30 cellular contexts compared by ENCODE assay signal in the genomic region with DNA sequence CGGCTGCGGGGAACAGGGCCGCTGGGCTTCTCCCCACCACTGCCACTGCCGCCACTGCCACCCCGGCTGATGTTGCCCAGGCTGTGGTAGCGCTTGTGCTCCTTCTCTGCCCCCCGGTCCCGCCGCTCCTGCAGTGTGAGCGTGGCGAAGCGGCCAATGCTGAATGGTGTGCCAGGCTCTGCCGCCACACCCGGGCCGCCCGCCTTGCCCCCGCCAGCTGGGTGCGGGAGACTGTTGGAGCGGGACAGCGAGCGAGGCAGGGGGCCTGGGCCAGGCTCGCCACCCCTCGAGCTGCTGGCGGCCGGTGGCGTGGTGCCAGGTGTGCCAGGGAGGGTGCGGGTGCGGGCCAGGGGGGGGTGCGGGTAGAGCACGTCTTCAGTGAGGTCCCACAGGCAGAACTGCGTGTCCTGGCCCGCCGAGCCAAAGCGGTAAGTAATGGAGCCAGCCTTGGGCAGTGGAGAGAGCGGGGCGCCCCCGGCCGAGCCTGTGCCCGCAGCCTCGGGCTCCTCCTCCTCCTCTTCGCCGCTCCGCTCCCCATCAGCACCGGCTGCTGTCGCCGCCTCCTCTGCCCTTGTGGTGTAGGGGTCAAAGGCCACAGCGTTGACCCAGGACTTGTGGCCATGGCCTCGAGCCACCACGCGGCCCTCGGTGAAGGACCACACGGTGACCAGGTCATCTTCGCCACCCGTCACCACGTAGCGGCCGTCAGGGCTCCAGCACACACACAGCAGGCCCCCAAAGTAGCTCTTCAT. TPM values are rescaled to one million over a fixed set of nuclear protein-coding genes. Genes with fewer than 3 reads are reported as not detected.
DNase-seq lines count a peak whose midpoint lies in the region; ATAC-seq, FAIRE-seq and TF ChIP-seq lines count a peak whose summit lies in the region.
"Had no signal": no experiment of that assay in that cellular context is flagged by ENCODE, and none has a peak within 500 bp of the region (broad histone marks: within the 10 kb centered on the region; RNA-seq: fewer than 3 reads in every experiment).

No MANE protein-coding gene starts in this region.

- H3K4me2 ChIP-seq in HepG2 (ENCODE audit: low read depth, low read length): no peak overlapping the region
- H3K4me2 ChIP-seq: PC-9 had no signal

- H3K27ac ChIP-seq in heart left ventricle (peak overlapping the region in 9 of 12 donors; percentile 93 to 98 (median 96)), HepG2 (ENCODE audit: extremely low read length, insufficient read depth, low read length) (no peak overlapping the region), transverse colon (peak overlapping the region in 3 of 4 donors; percentile 81 to 97 (median 87)), small intestine (ENCODE audit: low read depth in 1 of 2, low read length in 1 of 2) (no peak overlapping the region)
- H3K27ac ChIP-seq: PC-9 had no signal

- H3K4me1 ChIP-seq in heart left ventricle (peaks cover 0 to 80% (median 39%) of the 10 kb centered on the region in 12 donors), HepG2 (ENCODE audit: insufficient read depth, low read length) (peaks cover 18% of the 10 kb centered on the region), transverse colon (peaks cover 8 to 35% (median 29%) of the 10 kb centered on the region in 4 donors), small intestine (ENCODE audit: control insufficient read depth in 2 of 2, insufficient read depth in 1 of 2, low read depth in 1 of 2, low read length in 1 of 2) (no peaks in the 10 kb centered on the region)

- H3K36me3 ChIP-seq in heart left ventricle (peaks cover 0 to 58% (median 47%) of the 10 kb centered on the region in 9 donors), HepG2 (replicated peaks in 1 of 2; ENCODE audit: control insufficient read depth in 1 of 2, insufficient read depth in 2 of 2, low read length in 2 of 2) (peaks cover 10 to 30% of the 10 kb centered on the region in 2 experiments), transverse colon (peaks cover 0 to 17% (median 4%) of the 10 kb centered on the region in 4 donors), small intestine (ENCODE audit: control insufficient read depth in 2 of 2, insufficient read depth in 2 of 2, low read length in 2 of 2) (peaks cover 2 to 6% of the 10 kb centered on the region in 2 donors)

- DNase-seq in heart left ventricle (peak in 1 of 5 donors; percentile 28), left cardiac atrium (no peak), HepG2 (ENCODE audit: low spot score) (no peak), transverse colon (no peak), small intestine (no peak)
- DNase-seq: activated CD4-positive, CD25-positive, alpha-beta regulatory T cell treated with anti-CD3 and anti-CD28 coated beads, Interleukin-2, amount 50 U/mL, for 72 hours; activated CD8-positive, alpha-beta T cell treated with anti-CD3 and anti-CD28 coated beads, Interleukin-2, amount 10 ng/mL, durations not matched to agents 7 days and 5 days; activated gamma-delta T cell; CD8-positive, alpha-beta memory T cell; cortex of kidney; head of caudate nucleus; MG63; mucosa of descending colon; NCI-H1417; NCI-H2107; NCI-H510A; PC-9; spleen; stimulated activated CD4-positive, alpha-beta T cell treated with anti-CD3 and anti-CD28 coated beads, Interleukin-4, amount 100 ng/mL, for 1 hour; stimulated activated naive CD4-positive, alpha-beta T cell treated with Interleukin-2 at 50 U/mL for 16 hours; T-cell; trophoblast cell had no signal

- TF ChIP-seq RAD21 in HepG2 (CRISPR knock-in tag; IDR thresholded peaks at IDR 0.05): no peak

- FAIRE-seq in HepG2 (lab: Jason Lieb, UNC) (no peak), small intestine (lab: Jason Lieb, UNC) (no peak)
- FAIRE-seq: endometrium, GM12891 had no signal

- no peak overlapping the region for H3K4me3 ChIP-seq in heart left ventricle
- H3K4me3 ChIP-seq in HepG2 (replicated peaks in 1 of 3; ENCODE audit: insufficient read depth in 1 of 3, low read depth in 2 of 3, low read length in 3 of 3): no peak overlapping the region
- no peak overlapping the region for H3K4me3 ChIP-seq in transverse colon
- H3K4me3 ChIP-seq in small intestine (ENCODE audit: low read depth in 1 of 2, low read length in 2 of 2): no peak overlapping the region
- H3K4me3 ChIP-seq: adrenal gland, MG63, mucosa of descending colon, PC-9, spleen had no signal

- H4K20me1 ChIP-seq in HepG2 (ENCODE audit: insufficient read depth, low read length): peaks cover 3% of the 10 kb centered on the region; the same call in 1 of the 2 replicates

- WGBS in heart left ventricle, 4 donors: 84 to 91% (median 89%) methylated on average over 24 to 57 of the region's 57 CpGs
- 94% methylated on average over 37 of the region's 57 CpGs for WGBS in HepG2 (ENCODE audit: low lambda C conversion rate)
- WGBS in transverse colon (ENCODE audit: low coverage in 1 of 2), 2 donors: 92% methylated on average over 48 of the region's 57 CpGs; no CpG with 5 or more reads in 1 of the 2 donors
- WGBS in small intestine, 3 donors: 91 to 94% (median 92%) methylated on average over 49 to 57 of the region's 57 CpGs

- BruUV-seq in HepG2 (replicated peaks; lab: Mats Ljungman, UMichigan): no TSS peak

- intact Hi-C loops in heart left ventricle (cut with DNase I) (no loop called here), left cardiac atrium (cut with DNase I) (no loop called here), HepG2 (cut with micrococcal nuclease; ENCODE audit: unreplicated experiment) (no loop called here), transverse colon (cut with DNase I; ENCODE audit: low total_unique reads) (no loop called here)

- CTCF ChIA-PET in HepG2 (lab: Yijun Ruan, JAX; ENCODE audit: low intra/inter-chr PET ratio, low total read pairs): no interaction called here

- TF ChIP-seq POLR2A in heart left ventricle (IDR thresholded peaks at IDR 0.05) (no peak), HepG2 (IDR thresholded peaks at IDR 0.05; ENCODE audit: insufficient read depth in 1 of 2, low read depth in 2 of 2, low read length in 2 of 2) (no peak), transverse colon (IDR thresholded peaks at IDR 0.05) (no peak)

- H3K9me3 ChIP-seq in heart left ventricle (no peaks in the 10 kb centered on the region), HepG2 (ENCODE audit: low read length) (no peaks in the 10 kb centered on the region), transverse colon (no peaks in the 10 kb centered on the region), small intestine (ENCODE audit: control insufficient read depth, low read depth) (no peaks in the 10 kb centered on the region)
- H3K9me3 ChIP-seq: adrenal gland, MG63, mucosa of descending colon, spleen had no signal

- no peak overlapping the region for H2AFZ ChIP-seq in HepG2 (ENCODE audit: low read length)
- H2AFZ ChIP-seq: PC-9 had no signal

- no peak for TF ChIP-seq EP300 in HepG2 (IDR thresholded peaks at IDR 0.05; ENCODE audit: low read depth in 2 of 2, low read length in 2 of 2)
- TF ChIP-seq EP300 in HepG2 (CRISPR knock-in tag; IDR thresholded peaks at IDR 0.05; ENCODE audit: borderline replicate concordance): no peak
- TF ChIP-seq EP300 in transverse colon (IDR thresholded peaks at IDR 0.05; ENCODE audit: low read depth): no peak

- POLR2A ChIA-PET in HepG2 (lab: Yijun Ruan, JAX): no interaction called here

- ATAC-seq in heart left ventricle (no peak), left cardiac atrium (no peak), HepG2 (no peak), GM19397 (IDR thresholded peaks at IDR 0.05; ENCODE audit: unreplicated experiment) (no peak)
- ATAC-seq: activated CD8-positive, alpha-beta T cell treated with anti-CD3 and anti-CD28 coated beads, Interleukin-2, amount 10 ng/mL, durations not matched to agents 7 days and 5 days; mucosa of descending colon; T-cell had no signal

- H3K27me3 ChIP-seq in heart left ventricle: peaks cover 0 to 68% (median 0%) of the 10 kb centered on the region in 9 donors
- H3K27me3 ChIP-seq in HepG2 (ENCODE audit: control insufficient read depth in 1 of 2, insufficient read depth in 2 of 2, low read length in 2 of 2): no peaks in the 10 kb centered on the region; a peak in 1 of 5 replicates
- no peaks in the 10 kb centered on the region for H3K27me3 ChIP-seq in transverse colon
- no peaks in the 10 kb centered on the region for H3K27me3 ChIP-seq in small intestine (ENCODE audit: control insufficient read depth in 2 of 2, insufficient read depth in 2 of 2, low read length in 2 of 2)
- H3K27me3 ChIP-seq: adrenal gland, MG63 had no signal

- in situ Hi-C loops in HepG2 (cut with HindIII; ENCODE audit: extremely low pct_ligation_motif_present, low pct_unique_long_range_greater_than_20kb): no loop called here
- in situ Hi-C loops in transverse colon (cut with MboI; ENCODE audit: low pct_ligation_motif_present in 1 of 4, low pct_unique_long_range_greater_than_20kb in 1 of 4, low sequenced_read_pairs in 3 of 4): no loop called here

- peaks cover 3% of the 10 kb centered on the region for H3K79me2 ChIP-seq in HepG2 (ENCODE audit: insufficient read depth, low read length)

- no peak for TF ChIP-seq CTCF in heart left ventricle (IDR thresholded peaks at IDR 0.05)
- TF ChIP-seq CTCF in HepG2 (CRISPR knock-in tag; IDR thresholded peaks at IDR 0.05): no peak
- TF ChIP-seq CTCF in transverse colon (IDR thresholded peaks at IDR 0.05): no peak

- no peak overlapping the region for H3K9ac ChIP-seq in HepG2 (ENCODE audit: insufficient read depth, low read depth, low read length)

RNA-seq across cellular contexts. Expression of a gene that starts 3.7 kb away (rescaled TPM):
- total RNA-seq in heart left ventricle (100 to 1,000 TPM; 131 to 778 (median 273) TPM), left cardiac atrium (100 to 1,000 TPM; 200 to 241 TPM), HepG2 (2016; rRNA removed; fragmentation: Illumina TruSeq; extraction: Trizol) (1.7 and 5.3 TPM in 2 replicates), transverse colon (100 to 1,000 TPM in 2 of 4 donors, 10 to 100 TPM in 2; 19.1 to 237 (median 69.2) TPM)
- polyA plus RNA-seq in heart left ventricle (100 to 1,000 TPM; 382 to 458 TPM), HepG2 (2011; rRNA removed) (8.8 and 12.5 TPM in 2 replicates), small intestine (10 to 100 TPM; 12.7 to 42.2 (median 17.0) TPM)
- total RNA-seq in HepG2 (2016; cell fraction: cytosol; rRNA removed; fragmentation: Illumina TruSeq; extraction: Trizol; ENCODE audit: low read depth): 1.1 and 1.9 TPM in 2 replicates
- total RNA-seq in HepG2 (2016; cell fraction: insoluble cytoplasmic fraction; rRNA removed; fragmentation: Illumina TruSeq; extraction: Trizol): 1.5 and 4.2 TPM in 2 replicates
- 2.2 and 2.7 TPM in 2 replicates for total RNA-seq in HepG2 (2016; cell fraction: membrane; rRNA removed; fragmentation: Illumina TruSeq; extraction: Trizol)
- total RNA-seq in HepG2 (2016; cell fraction: nucleus; rRNA removed; fragmentation: Illumina TruSeq; extraction: Trizol): 6.7 and 7.2 TPM in 2 replicates
- 4.4 and 5.8 TPM in 2 replicates for polyA plus RNA-seq in HepG2 (2011; cell fraction: cytosol; rRNA removed)
- polyA plus RNA-seq in HepG2 (2011; cell fraction: nucleus; rRNA removed): 119 and 127 TPM in 2 replicates
- polyA plus RNA-seq in HepG2 (2012): 8.6 and 13.1 TPM in 2 replicates
- polyA plus RNA-seq in HepG2 (2016; cell fraction: cytosol; fragmentation: Illumina TruSeq; extraction: Trizol; ENCODE audit: low read depth): 0.84 and 0.86 TPM in 2 replicates
- polyA plus RNA-seq in HepG2 (2016; cell fraction: insoluble cytoplasmic fraction; fragmentation: Illumina TruSeq; extraction: Trizol; ENCODE audit: low read depth): 3.2 and 3.6 TPM in 2 replicates
- polyA plus RNA-seq in HepG2 (2016; cell fraction: membrane; fragmentation: Illumina TruSeq; extraction: Trizol; ENCODE audit: low read depth): 1.6 and 1.8 TPM in 2 replicates
- polyA plus RNA-seq in HepG2 (2016; cell fraction: nucleus; fragmentation: Illumina TruSeq; extraction: Trizol; ENCODE audit: insufficient read depth, low read depth): 25.3 and 34.4 TPM in 2 replicates
- polyA minus RNA-seq in HepG2 (2011; rRNA and poly(A)+ RNA removed; ENCODE audit: low replicate concordance): 6.3 and 12.8 TPM in 2 replicates
- polyA minus RNA-seq in HepG2 (2011; cell fraction: cytosol; rRNA and poly(A)+ RNA removed): 2.5 and 4.2 TPM in 2 replicates
- polyA minus RNA-seq in HepG2 (2011; cell fraction: nucleus; rRNA and poly(A)+ RNA removed): 11.6 and 14.0 TPM in 2 replicates

RNA-seq across cellular contexts. Expression of a gene that starts 6.7 kb away (rescaled TPM):
- total RNA-seq in heart left ventricle: 100 to 1,000 TPM in 1 of 9 donors, 10 to 100 TPM in 8; 47.2 to 109 (median 67.3) TPM
- polyA plus RNA-seq in heart left ventricle: 10 to 100 TPM; 41.8 to 67.3 TPM
- total RNA-seq in left cardiac atrium: 10 to 100 TPM; 55.3 to 57.7 TPM
- total RNA-seq in HepG2 (2016; rRNA removed; fragmentation: Illumina TruSeq; extraction: Trizol): 11.0 and 14.9 TPM in 2 replicates
- 22.5 and 32.3 TPM in 2 replicates for total RNA-seq in HepG2 (2016; cell fraction: cytosol; rRNA removed; fragmentation: Illumina TruSeq; extraction: Trizol; ENCODE audit: low read depth)
- total RNA-seq in HepG2 (2016; cell fraction: insoluble cytoplasmic fraction; rRNA removed; fragmentation: Illumina TruSeq; extraction: Trizol): 9.3 and 16.3 TPM in 2 replicates
- total RNA-seq in HepG2 (2016; cell fraction: membrane; rRNA removed; fragmentation: Illumina TruSeq; extraction: Trizol): 40.0 and 43.7 TPM in 2 replicates
- total RNA-seq in HepG2 (2016; cell fraction: nucleus; rRNA removed; fragmentation: Illumina TruSeq; extraction: Trizol): 11.1 and 14.4 TPM in 2 replicates
- 10.3 and 12.4 TPM in 2 replicates for polyA plus RNA-seq in HepG2 (2011; rRNA removed)
- 6.3 and 9.0 TPM in 2 replicates for polyA plus RNA-seq in HepG2 (2011; cell fraction: cytosol; rRNA removed)
- 44.3 and 58.8 TPM in 2 replicates for polyA plus RNA-seq in HepG2 (2011; cell fraction: nucleus; rRNA removed)
- 8.3 and 9.5 TPM in 2 replicates for polyA plus RNA-seq in HepG2 (2012)
- polyA plus RNA-seq in HepG2 (2016; cell fraction: cytosol; fragmentation: Illumina TruSeq; extraction: Trizol; ENCODE audit: low read depth): 34.5 and 34.9 TPM in 2 replicates
- 9.9 and 14.4 TPM in 2 replicates for polyA plus RNA-seq in HepG2 (2016; cell fraction: insoluble cytoplasmic fraction; fragmentation: Illumina TruSeq; extraction: Trizol; ENCODE audit: low read depth)
- 36.7 and 38.5 TPM in 2 replicates for polyA plus RNA-seq in HepG2 (2016; cell fraction: membrane; fragmentation: Illumina TruSeq; extraction: Trizol; ENCODE audit: low read depth)
- polyA plus RNA-seq in HepG2 (2016; cell fraction: nucleus; fragmentation: Illumina TruSeq; extraction: Trizol; ENCODE audit: insufficient read depth, low read depth): 22.1 and 22.4 TPM in 2 replicates
- 29.8 and 32.2 TPM in 2 replicates for polyA minus RNA-seq in HepG2 (2011; rRNA and poly(A)+ RNA removed; ENCODE audit: low replicate concordance)
- 10.3 and 11.4 TPM in 2 replicates for polyA minus RNA-seq in HepG2 (2011; cell fraction: cytosol; rRNA and poly(A)+ RNA removed)
- 33.9 and 38.2 TPM in 2 replicates for polyA minus RNA-seq in HepG2 (2011; cell fraction: nucleus; rRNA and poly(A)+ RNA removed)
- 10 to 100 TPM; 26.8 to 72.9 (median 54.8) TPM for total RNA-seq in transverse colon
- polyA plus RNA-seq in small intestine: 10 to 100 TPM in 1 of 3 donors, 1 to 10 TPM in 2; 4.6 to 20.9 (median 4.9) TPM

RNA-seq across cellular contexts. Expression of a gene that starts 16.9 kb away (rescaled TPM):
- total RNA-seq in heart left ventricle: 10 to 100 TPM; 16.2 to 24.0 (median 22.9) TPM
- 10 to 100 TPM; 13.7 to 21.9 TPM for polyA plus RNA-seq in heart left ventricle
- total RNA-seq in left cardiac atrium: 10 to 100 TPM; 15.6 to 21.1 TPM
- total RNA-seq in HepG2 (2016; rRNA removed; fragmentation: Illumina TruSeq; extraction: Trizol): 8.2 and 10.5 TPM in 2 replicates
- 1.3 and 1.5 TPM in 2 replicates for total RNA-seq in HepG2 (2016; cell fraction: cytosol; rRNA removed; fragmentation: Illumina TruSeq; extraction: Trizol; ENCODE audit: low read depth)
- total RNA-seq in HepG2 (2016; cell fraction: insoluble cytoplasmic fraction; rRNA removed; fragmentation: Illumina TruSeq; extraction: Trizol): 7.3 and 10.6 TPM in 2 replicates
- total RNA-seq in HepG2 (2016; cell fraction: membrane; rRNA removed; fragmentation: Illumina TruSeq; extraction: Trizol): 4.0 and 4.6 TPM in 2 replicates
- 6.6 and 7.6 TPM in 2 replicates for total RNA-seq in HepG2 (2016; cell fraction: nucleus; rRNA removed; fragmentation: Illumina TruSeq; extraction: Trizol)
- 7.7 and 8.8 TPM in 2 replicates for polyA plus RNA-seq in HepG2 (2011; rRNA removed)
- 3.7 and 8.8 TPM in 2 replicates for polyA plus RNA-seq in HepG2 (2011; cell fraction: cytosol; rRNA removed)
- polyA plus RNA-seq in HepG2 (2011; cell fraction: nucleus; rRNA removed): 42.0 and 54.7 TPM in 2 replicates
- polyA plus RNA-seq in HepG2 (2012): 3.5 and 3.6 TPM in 2 replicates
- polyA plus RNA-seq in HepG2 (2016; cell fraction: cytosol; fragmentation: Illumina TruSeq; extraction: Trizol; ENCODE audit: low read depth): 1.6 and 2.0 TPM in 2 replicates
- polyA plus RNA-seq in HepG2 (2016; cell fraction: insoluble cytoplasmic fraction; fragmentation: Illumina TruSeq; extraction: Trizol; ENCODE audit: low read depth): 12.0 and 14.3 TPM in 2 replicates
- polyA plus RNA-seq in HepG2 (2016; cell fraction: membrane; fragmentation: Illumina TruSeq; extraction: Trizol; ENCODE audit: low read depth): 3.6 and 4.7 TPM in 2 replicates
- polyA plus RNA-seq in HepG2 (2016; cell fraction: nucleus; fragmentation: Illumina TruSeq; extraction: Trizol; ENCODE audit: insufficient read depth, low read depth): 20.0 and 20.3 TPM in 2 replicates
- 6.7 and 12.9 TPM in 2 replicates for polyA minus RNA-seq in HepG2 (2011; rRNA and poly(A)+ RNA removed; ENCODE audit: low replicate concordance)
- polyA minus RNA-seq in HepG2 (2011; cell fraction: cytosol; rRNA and poly(A)+ RNA removed): 6.0 and 6.6 TPM in 2 replicates
- polyA minus RNA-seq in HepG2 (2011; cell fraction: nucleus; rRNA and poly(A)+ RNA removed): 8.2 and 8.5 TPM in 2 replicates
- total RNA-seq in transverse colon: 10 to 100 TPM in 2 of 4 donors, 1 to 10 TPM in 2; 6.7 to 40.4 (median 9.7) TPM
- polyA plus RNA-seq in small intestine: 10 to 100 TPM in 1 of 3 donors, 1 to 10 TPM in 2; 1.6 to 12.4 (median 3.5) TPM

RNA-seq across cellular contexts. Expression of a gene that starts 29.2 kb away (rescaled TPM):
- total RNA-seq in heart left ventricle: not detected
- not detected for polyA plus RNA-seq in heart left ventricle
- total RNA-seq in left cardiac atrium: not detected
- 0.07 TPM in 1 of 2 replicates, not detected in the other for total RNA-seq in HepG2 (2016; rRNA removed; fragmentation: Illumina TruSeq; extraction: Trizol)
- not detected in 2 replicates for total RNA-seq in HepG2 (2016; cell fraction: cytosol; rRNA removed; fragmentation: Illumina TruSeq; extraction: Trizol; ENCODE audit: low read depth)
- 0.11 TPM in 1 of 2 replicates, not detected in the other for total RNA-seq in HepG2 (2016; cell fraction: insoluble cytoplasmic fraction; rRNA removed; fragmentation: Illumina TruSeq; extraction: Trizol)
- not detected in 2 replicates for total RNA-seq in HepG2 (2016; cell fraction: membrane; rRNA removed; fragmentation: Illumina TruSeq; extraction: Trizol)
- total RNA-seq in HepG2 (2016; cell fraction: nucleus; rRNA removed; fragmentation: Illumina TruSeq; extraction: Trizol): 0.31 TPM in 1 of 2 replicates, not detected in the other
- polyA plus RNA-seq in HepG2 (2011; rRNA removed): 0.03 TPM in 1 of 2 replicates, not detected in the other
- polyA plus RNA-seq in HepG2 (2011; cell fraction: cytosol; rRNA removed): not detected in 2 replicates
- 0.45 and 0.59 TPM in 2 replicates for polyA plus RNA-seq in HepG2 (2011; cell fraction: nucleus; rRNA removed)
- polyA plus RNA-seq in HepG2 (2012): not detected in 2 replicates
- polyA plus RNA-seq in HepG2 (2016; cell fraction: cytosol; fragmentation: Illumina TruSeq; extraction: Trizol; ENCODE audit: low read depth): not detected in 2 replicates
- not detected in 2 replicates for polyA plus RNA-seq in HepG2 (2016; cell fraction: insoluble cytoplasmic fraction; fragmentation: Illumina TruSeq; extraction: Trizol; ENCODE audit: low read depth)
- not detected in 2 replicates for polyA plus RNA-seq in HepG2 (2016; cell fraction: membrane; fragmentation: Illumina TruSeq; extraction: Trizol; ENCODE audit: low read depth)
- not detected in 2 replicates for polyA plus RNA-seq in HepG2 (2016; cell fraction: nucleus; fragmentation: Illumina TruSeq; extraction: Trizol; ENCODE audit: insufficient read depth, low read depth)
- polyA minus RNA-seq in HepG2 (2011; rRNA and poly(A)+ RNA removed; ENCODE audit: low replicate concordance): 0.26 and 0.50 TPM in 2 replicates
- polyA minus RNA-seq in HepG2 (2011; cell fraction: cytosol; rRNA and poly(A)+ RNA removed): not detected in 2 replicates
- 0.26 and 0.99 TPM in 2 replicates for polyA minus RNA-seq in HepG2 (2011; cell fraction: nucleus; rRNA and poly(A)+ RNA removed)
- total RNA-seq in transverse colon: 1 to 10 TPM in 1 of 4 donors, not detected in 3; 1.1 TPM
- under 1 TPM in 1 of 3 donors, not detected in 2; 0.07 TPM for polyA plus RNA-seq in small intestine
- total RNA-seq: A172, posterior vena cava had no signal
- polyA plus RNA-seq: CD8-positive, alpha-beta memory T cell; liver had no signal

RNA-seq across cellular contexts. Expression of a gene that starts 52.7 kb away (rescaled TPM):
- total RNA-seq in heart left ventricle (not detected), left cardiac atrium (under 1 TPM; 0.21 to 0.24 TPM), HepG2 (2016; rRNA removed; fragmentation: Illumina TruSeq; extraction: Trizol) (not detected in 2 replicates), transverse colon (not detected)
- polyA plus RNA-seq in heart left ventricle (not detected), HepG2 (2011; rRNA removed) (not detected in 2 replicates), small intestine (not detected)
- not detected in 2 replicates for total RNA-seq in HepG2 (2016; cell fraction: cytosol; rRNA removed; fragmentation: Illumina TruSeq; extraction: Trizol; ENCODE audit: low read depth)
- not detected in 2 replicates for total RNA-seq in HepG2 (2016; cell fraction: insoluble cytoplasmic fraction; rRNA removed; fragmentation: Illumina TruSeq; extraction: Trizol)
- not detected in 2 replicates for total RNA-seq in HepG2 (2016; cell fraction: membrane; rRNA removed; fragmentation: Illumina TruSeq; extraction: Trizol)
- not detected in 2 replicates for total RNA-seq in HepG2 (2016; cell fraction: nucleus; rRNA removed; fragmentation: Illumina TruSeq; extraction: Trizol)
- 0.03 TPM in 2 replicates for polyA plus RNA-seq in HepG2 (2011; cell fraction: cytosol; rRNA removed)
- polyA plus RNA-seq in HepG2 (2011; cell fraction: nucleus; rRNA removed): 0.10 TPM in 2 replicates
- polyA plus RNA-seq in HepG2 (2012): 0.07 TPM in 1 of 2 replicates, not detected in the other
- not detected in 2 replicates for polyA plus RNA-seq in HepG2 (2016; cell fraction: cytosol; fragmentation: Illumina TruSeq; extraction: Trizol; ENCODE audit: low read depth)
- not detected in 2 replicates for polyA plus RNA-seq in HepG2 (2016; cell fraction: insoluble cytoplasmic fraction; fragmentation: Illumina TruSeq; extraction: Trizol; ENCODE audit: low read depth)
- not detected in 2 replicates for polyA plus RNA-seq in HepG2 (2016; cell fraction: membrane; fragmentation: Illumina TruSeq; extraction: Trizol; ENCODE audit: low read depth)
- not detected in 2 replicates for polyA plus RNA-seq in HepG2 (2016; cell fraction: nucleus; fragmentation: Illumina TruSeq; extraction: Trizol; ENCODE audit: insufficient read depth, low read depth)
- polyA minus RNA-seq in HepG2 (2011; rRNA and poly(A)+ RNA removed; ENCODE audit: low replicate concordance): 0.09 TPM in 1 of 2 replicates, not detected in the other
- polyA minus RNA-seq in HepG2 (2011; cell fraction: cytosol; rRNA and poly(A)+ RNA removed): not detected in 2 replicates
- not detected in 2 replicates for polyA minus RNA-seq in HepG2 (2011; cell fraction: nucleus; rRNA and poly(A)+ RNA removed)
- total RNA-seq: A172; activated CD8-positive, alpha-beta T cell treated with anti-CD3 and anti-CD28 coated beads, Interleukin-2, amount 10 ng/mL, durations not matched to agents 7 days and 5 days; adrenal gland; CD8-positive, alpha-beta memory T cell; liver; mucosa of descending colon; neural crest cell; PC-9; posterior vena cava; spleen; T-cell had no signal
- polyA plus RNA-seq: CD8-positive, alpha-beta memory T cell; liver had no signal

Comparison
In these comparisons a context has a peak if more than half of its experiments do, and no peak if none do; other contexts are left out.
1. H3K27ac ChIP-seq: peak in heart left ventricle (9 of 12) and transverse colon (3 of 4); none in HepG2 (single experiment) and small intestine (0 of 2).